Comparison of ENCODE assay signal across 19 cellular contexts in the genomic region with DNA sequence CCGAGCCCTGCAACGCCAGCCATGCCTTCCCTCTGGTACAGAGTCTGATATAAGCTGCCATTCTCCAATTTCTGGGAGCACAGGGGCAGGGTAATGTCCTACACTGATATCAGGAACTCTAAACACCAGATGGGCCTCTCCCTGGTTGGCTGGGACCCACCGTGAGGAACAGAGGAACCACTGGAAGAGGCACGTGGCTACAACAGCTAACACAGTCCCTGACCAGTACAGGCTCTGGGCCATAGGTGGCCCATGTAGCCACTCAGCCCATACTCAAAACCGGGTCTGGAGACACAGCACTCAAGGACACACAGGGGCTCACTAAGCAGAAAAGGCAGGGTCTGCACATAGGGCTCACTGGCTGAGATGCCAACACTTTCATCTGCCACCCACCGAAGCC.
"Had no signal": no experiment of that assay in that cellular context is flagged by ENCODE, and none has a peak within 500 bp of the region (broad histone marks: within the 10 kb centered on the region; RNA-seq: fewer than 3 reads in every experiment).

No MANE protein-coding gene starts in this region.

- H3K27ac ChIP-seq: ascending aorta, breast epithelium, esophagus muscularis mucosa, gastroesophageal sphincter, neutrophil, parathyroid adenoma, sigmoid colon, VCaP had no signal

- H3K36me3 ChIP-seq: ascending aorta, breast epithelium, esophagus muscularis mucosa, gastroesophageal sphincter, neutrophil, sigmoid colon had no signal

- H3K27me3 Mint-ChIP-seq: dendritic cell treated with granulocyte-macrophage colony-stimulating factor and Interleukin-4, amounts not matched to agents 40 ng/mL and 50 ng/mL, for 4 days; memory B cell; naive B cell had no signal

- H3K27me3 ChIP-seq: ascending aorta, breast epithelium, esophagus muscularis mucosa, gastroesophageal sphincter, neutrophil, sigmoid colon had no signal

- DNase-seq: activated CD4-positive, alpha-beta T cell treated with anti-CD3 and anti-CD28 coated beads, Interleukin-2, amount 50 U/mL, for 4 hours; activated CD4-positive, CD25-positive, alpha-beta regulatory T cell treated with anti-CD3 and anti-CD28 coated beads, Interleukin-2, amount 50 U/mL, for 72 hours; activated naive CD4-positive, alpha-beta T cell treated with anti-CD3 and anti-CD28 coated beads for 36 hours; activated T-cell treated with anti-CD3 and anti-CD28 coated beads, Interleukin-2, amount 50 U/mL, for 4 hours; effector CD8-positive, alpha-beta T cell; naive B cell; sigmoid colon; stimulated activated CD4-positive, alpha-beta T cell treated with anti-CD3 and anti-CD28 coated beads, Interleukin-4, amount 100 ng/mL, for 4 hours; stimulated activated naive CD4-positive, alpha-beta T cell had no signal

- H3K4me3 ChIP-seq: ascending aorta, breast epithelium, esophagus muscularis mucosa, gastroesophageal sphincter, sigmoid colon had no signal

- H3K9me3 ChIP-seq: neutrophil had no signal

- ATAC-seq: activated T-cell treated with anti-CD3 and anti-CD28 coated beads, Interleukin-2, amount 50 U/mL, for 4 hours; gastroesophageal sphincter; SK-N-SH treated with all-trans-retinoic acid at 6 μM for 48 hours had no signal

- H3K27ac Mint-ChIP-seq: activated naive CD4-positive, alpha-beta T cell treated with anti-CD3 and anti-CD28 coated beads for 36 hours; dendritic cell treated with granulocyte-macrophage colony-stimulating factor and Interleukin-4, amounts not matched to agents 40 ng/mL and 50 ng/mL, for 4 days; memory B cell had no signal

- H3K4me3 Mint-ChIP-seq: activated naive CD4-positive, alpha-beta T cell treated with anti-CD3 and anti-CD28 coated beads for 36 hours; activated T-cell treated with anti-CD3 and anti-CD28 coated beads, Interleukin-2, amount 50 U/mL, for 4 hours; dendritic cell treated with granulocyte-macrophage colony-stimulating factor and Interleukin-4, amounts not matched to agents 40 ng/mL and 50 ng/mL, for 4 days; memory B cell; naive B cell had no signal
